Comparison of ENCODE assay signal across 12 cellular contexts in the genomic region with DNA sequence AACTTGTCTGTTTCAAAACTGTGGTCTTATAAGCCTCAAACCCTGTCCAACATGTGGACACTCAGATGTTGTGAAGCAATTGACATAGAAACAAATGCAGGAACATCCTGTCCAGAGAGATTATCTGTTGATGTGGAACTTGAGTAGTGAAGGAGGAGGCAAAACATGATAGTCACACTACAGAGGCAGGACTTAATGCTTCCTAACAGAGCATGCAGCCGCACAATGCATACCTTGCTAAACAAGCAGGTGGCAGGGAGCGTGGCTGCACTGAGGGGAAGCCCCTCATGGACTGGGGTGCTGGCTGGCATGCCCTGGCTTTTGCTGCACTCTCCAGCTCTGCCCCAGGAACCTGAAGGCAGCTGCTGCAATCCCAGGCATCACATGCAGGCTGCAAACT.
"Had no signal": no experiment of that assay in that cellular context is flagged by ENCODE, and none has a peak within 500 bp of the region (broad histone marks: within the 10 kb centered on the region; RNA-seq: fewer than 3 reads in every experiment).

No MANE protein-coding gene starts in this region.

- H3K27ac Mint-ChIP-seq: activated CD4-positive, alpha-beta memory T cell treated with anti-CD3 and anti-CD28 coated beads for 36 hours; activated T-helper 1 cell treated with anti-CD3 and anti-CD28 coated beads, Interleukin-12 subunit alpha, Interleukin-12 subunit beta, Interleukin-2, Interleukin-4 antibody, amounts not matched to agents 30 ng/mL and 10 ng/mL and 1 ng/mL, durations not matched to agents 14 hours and 24 hours and 36 hours had no signal

- H3K4me3 ChIP-seq: coronary artery, esophagus muscularis mucosa had no signal

- DNase-seq: activated CD4-positive, alpha-beta memory T cell treated with anti-CD3 and anti-CD28 coated beads for 36 hours; activated naive CD4-positive, alpha-beta T cell treated with Interleukin-2 at 50 U/mL for 16 hours; amniotic stem cell; caudate nucleus; mesendoderm; nucleus accumbens; right cardiac atrium had no signal

- H3K27me3 Mint-ChIP-seq: activated CD4-positive, alpha-beta memory T cell treated with anti-CD3 and anti-CD28 coated beads for 36 hours had no signal

- H3K9me3 ChIP-seq: esophagus muscularis mucosa had no signal

- ATAC-seq: right cardiac atrium had no signal

- H3K27ac ChIP-seq: coronary artery, esophagus muscularis mucosa, VCaP had no signal

- H3K4me3 Mint-ChIP-seq: activated CD4-positive, alpha-beta memory T cell treated with anti-CD3 and anti-CD28 coated beads for 36 hours; activated T-helper 1 cell treated with anti-CD3 and anti-CD28 coated beads, Interleukin-12 subunit alpha, Interleukin-12 subunit beta, Interleukin-2, Interleukin-4 antibody, amounts not matched to agents 30 ng/mL and 10 ng/mL and 1 ng/mL, durations not matched to agents 14 hours and 24 hours and 36 hours; nephron had no signal

- H3K9me3 Mint-ChIP-seq: activated CD4-positive, alpha-beta memory T cell treated with anti-CD3 and anti-CD28 coated beads for 36 hours; activated T-helper 1 cell treated with anti-CD3 and anti-CD28 coated beads, Interleukin-12 subunit alpha, Interleukin-12 subunit beta, Interleukin-2, Interleukin-4 antibody, amounts not matched to agents 30 ng/mL and 10 ng/mL and 1 ng/mL, durations not matched to agents 14 hours and 24 hours and 36 hours; nephron had no signal

- H3K27me3 ChIP-seq: esophagus muscularis mucosa had no signal
